Comparison of ENCODE assay signal across 8 cellular contexts in the genomic region with DNA sequence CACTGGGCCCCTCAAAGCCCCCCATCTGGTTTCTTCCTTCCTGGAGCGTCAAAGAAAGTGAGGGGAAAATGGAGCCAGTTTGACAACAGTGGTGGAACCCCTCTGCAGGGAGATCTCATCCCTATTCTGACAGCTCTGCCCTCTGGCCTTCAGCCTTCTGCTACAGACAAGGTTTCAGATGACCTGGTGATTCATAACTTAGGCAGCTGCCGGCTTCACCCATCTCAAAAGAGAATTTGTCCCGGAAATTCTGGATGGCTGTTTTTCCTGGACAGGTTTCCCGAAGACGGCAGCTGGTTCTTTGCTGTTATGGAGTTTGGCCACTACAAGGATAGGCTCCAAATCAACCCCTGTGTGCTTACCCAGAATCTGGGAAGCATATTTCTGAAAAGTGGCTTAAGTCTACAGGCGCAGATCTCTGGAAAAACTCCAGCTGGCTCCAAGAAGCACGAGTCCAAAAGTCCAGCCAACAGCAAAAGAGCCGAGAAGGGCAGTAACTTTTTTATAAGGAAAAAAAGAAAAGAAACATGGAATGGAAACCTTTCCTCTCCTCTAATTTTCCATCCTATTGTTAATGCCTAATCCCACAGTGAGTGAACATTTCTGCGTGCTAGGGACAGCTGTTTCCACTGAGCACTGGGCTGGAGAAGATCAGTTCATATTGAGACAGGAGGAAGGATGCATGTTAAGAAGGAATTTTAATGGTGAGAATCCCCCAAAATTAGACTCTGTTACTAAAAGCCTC. TPM values are rescaled to one million over a fixed set of nuclear protein-coding genes. Genes with fewer than 3 reads are reported as not detected.
DNase-seq lines count a peak whose midpoint lies in the region; ATAC-seq and TF ChIP-seq lines count a peak whose summit lies in the region.

No MANE protein-coding gene starts in this region.

- H3K9me3 ChIP-seq in heart right ventricle: no peaks in the 10 kb centered on the region

- H3K27ac ChIP-seq in heart right ventricle (peak overlapping the region; percentile 88 to 99 (median 93)), skin epidermis (peak overlapping the region in 20 of 21 experiments; percentile 18 to 95 (median 81))

- WGBS in heart right ventricle, 2 donors: 18 to 35% methylated on average over 9 of the region's 9 CpGs

- H3K4me3 Mint-ChIP-seq in activated B cell treated with CpG ODN at 0.5 μM for 24 hours (no peak overlapping the region), natural killer cell (no peak overlapping the region)

- H3K36me3 Mint-ChIP-seq in activated B cell treated with CpG ODN at 0.5 μM for 24 hours (ENCODE audit: low read depth) (no peaks in the 10 kb centered on the region), natural killer cell (no peaks in the 10 kb centered on the region)

- no peak for DNase-seq in activated B cell treated with CpG ODN at 0.5 μM for 24 hours
- peak; percentile 36 to 87 for DNase-seq in heart right ventricle
- no peak for DNase-seq in natural killer cell
- no peak for DNase-seq in inferior parietal cortex (ENCODE audit: extremely low spot score)
- DNase-seq in stimulated activated naive CD8-positive, alpha-beta T cell treated with anti-CD3 and anti-CD28 coated beads, Interleukin-15, Interleukin-2, amounts not matched to agents 100 U/mL and 50 U/mL, for 24 hours: no peak

- H3K4me1 Mint-ChIP-seq in activated B cell treated with CpG ODN at 0.5 μM for 24 hours (peaks cover 32% of the 10 kb centered on the region), natural killer cell (no peaks in the 10 kb centered on the region)

- H3K4me1 ChIP-seq in heart right ventricle: peaks cover 30 to 85% (median 77%) of the 10 kb centered on the region in 9 donors

- H3K9me3 Mint-ChIP-seq in activated B cell treated with CpG ODN at 0.5 μM for 24 hours (no peaks in the 10 kb centered on the region), natural killer cell (no peaks in the 10 kb centered on the region)

- intact Hi-C loops in activated B cell treated with CpG ODN at 0.5 μM for 24 hours (cut with micrococcal nuclease): no loop called here
- intact Hi-C loops in heart right ventricle (cut with DNase I): loop anchor here in 8 of 10 donors (1.0 to 10.0 kb wide), 10 partner anchors 18 to 86 kb away; partner anchors contain the start of gene ZNF366 (in 3 of the 8)
- intact Hi-C loops in natural killer cell (cut with micrococcal nuclease): no loop called here

- POLR2A ChIA-PET in activated B cell treated with CpG ODN at 0.5 μM for 24 hours (lab: Charles Lee): no interaction called here

- ATAC-seq in GM21390 (IDR thresholded peaks at IDR 0.05; ENCODE audit: unreplicated experiment): peak; percentile 22
- ATAC-seq in activated B cell treated with CpG ODN at 0.5 μM for 24 hours (ENCODE audit: low read depth): no peak
- ATAC-seq in heart right ventricle: peak; percentile 81 to 90 (median 84)
- ATAC-seq in natural killer cell: no peak
- no peak for ATAC-seq in HG03457 (IDR thresholded peaks at IDR 0.05; ENCODE audit: unreplicated experiment)
- no peak for ATAC-seq in stimulated activated naive CD8-positive, alpha-beta T cell treated with anti-CD3 and anti-CD28 coated beads, Interleukin-15, Interleukin-2, amounts not matched to agents 100 U/mL and 50 U/mL, for 24 hours

- peaks cover 0 to 59% (median 0%) of the 10 kb centered on the region in 9 donors for H3K36me3 ChIP-seq in heart right ventricle

- TF ChIP-seq CTCF in activated B cell treated with CpG ODN at 0.5 μM for 24 hours (IDR thresholded peaks at IDR 0.05) (no peak), heart right ventricle (IDR thresholded peaks at IDR 0.05) (no peak), natural killer cell (IDR thresholded peaks at IDR 0.05) (no peak)

- H3K27me3 Mint-ChIP-seq in activated B cell treated with CpG ODN at 0.5 μM for 24 hours (no peaks in the 10 kb centered on the region), natural killer cell (ENCODE audit: low read depth in 2 of 2) (peaks cover 0 to 2% of the 10 kb centered on the region in 2 donors)

- CTCF ChIA-PET in activated B cell treated with CpG ODN at 0.5 μM for 24 hours (lab: Charles Lee): no interaction called here

- H3K4me3 ChIP-seq in heart right ventricle (peak overlapping the region in 1 of 10 donors; percentile 9), skin epidermis (no peak overlapping the region)

- peak overlapping the region; percentile 89 for H3K27ac Mint-ChIP-seq in activated B cell treated with CpG ODN at 0.5 μM for 24 hours
- no peak overlapping the region for H3K27ac Mint-ChIP-seq in natural killer cell

- H3K27me3 ChIP-seq in heart right ventricle: no peaks in the 10 kb centered on the region

RNA-seq across cellular contexts. Expression of gene ZNF366, which starts 54.5 kb away (rescaled TPM):
- total RNA-seq in activated B cell treated with CpG ODN at 0.5 μM for 24 hours: not detected in 2 replicates
- total RNA-seq in heart right ventricle: 10 to 100 TPM in 2 of 10 donors, 1 to 10 TPM in 8; 3.8 to 10.5 (median 5.4) TPM
- 1 to 10 TPM; 1.7 to 2.5 TPM for polyA plus RNA-seq in heart right ventricle
- total RNA-seq in natural killer cell: under 1 TPM in 1 of 3 donors, not detected in 2; 0.54 TPM

Comparison
In these comparisons a context has a peak if more than half of its experiments do, and no peak if none do; other contexts are left out.
1. ATAC-seq: peak in GM21390 (single experiment) and heart right ventricle (8 of 8); none in activated B cell treated with CpG ODN at 0.5 μM for 24 hours (single experiment), natural killer cell (0 of 3), HG03457 (single experiment) and stimulated activated naive CD8-positive, alpha-beta T cell treated with anti-CD3 and anti-CD28 coated beads, Interleukin-15, Interleukin-2, amounts not matched to agents 100 U/mL and 50 U/mL, for 24 hours (single experiment).
2. DNase-seq: peak in heart right ventricle (2 of 2); none in activated B cell treated with CpG ODN at 0.5 μM for 24 hours (single experiment), natural killer cell (single experiment), inferior parietal cortex (single experiment) and stimulated activated naive CD8-positive, alpha-beta T cell treated with anti-CD3 and anti-CD28 coated beads, Interleukin-15, Interleukin-2, amounts not matched to agents 100 U/mL and 50 U/mL, for 24 hours (single experiment).
3. intact Hi-C loops: an anchor here in heart right ventricle (1.0 to 10.0 kb wide); none called in activated B cell treated with CpG ODN at 0.5 μM for 24 hours and natural killer cell.